23 cellular contexts compared by ENCODE assay signal in genomic region chr1:68918563-68918962, GRCh38.
DNase-seq lines count a peak whose midpoint lies in the region; ATAC-seq, FAIRE-seq and TF ChIP-seq lines count a peak whose summit lies in the region.
"Had no signal": no experiment of that assay in that cellular context is flagged by ENCODE, and none has a peak within 500 bp of the region (broad histone marks: within the 10 kb centered on the region; RNA-seq: fewer than 3 reads in every experiment).

No MANE protein-coding gene starts in this region.

- H3K4me1 Mint-ChIP-seq in chondrocyte (ENCODE audit: low read depth): no peaks in the 10 kb centered on the region
- H3K4me1 Mint-ChIP-seq: T-cell had no signal

- H3K27ac Mint-ChIP-seq in chondrocyte (ENCODE audit: unreplicated experiment): no peak overlapping the region
- H3K27ac Mint-ChIP-seq: CD4-positive, alpha-beta T cell; T-cell had no signal

- H3K27me3 Mint-ChIP-seq in chondrocyte (ENCODE audit: low read depth): no peaks in the 10 kb centered on the region
- H3K27me3 Mint-ChIP-seq: CD4-positive, alpha-beta T cell; T-cell had no signal

- H3K36me3 Mint-ChIP-seq in chondrocyte (ENCODE audit: low read depth): no peaks in the 10 kb centered on the region
- H3K36me3 Mint-ChIP-seq: T-cell had no signal

- FAIRE-seq in RCC 7860 (lab: Jason Lieb, UNC): peak; percentile 93
- FAIRE-seq: HTR-8/SVneo had no signal

- ATAC-seq in GM18861 (IDR thresholded peaks at IDR 0.05; ENCODE audit: unreplicated experiment): peak; percentile 92
- peak; percentile 77 for ATAC-seq in GM21786 (IDR thresholded peaks at IDR 0.05; ENCODE audit: unreplicated experiment)
- ATAC-seq: T-cell had no signal

- no peak overlapping the region for H3K4me3 Mint-ChIP-seq in chondrocyte (ENCODE audit: unreplicated experiment)
- H3K4me3 Mint-ChIP-seq: CD4-positive, alpha-beta T cell; T-cell had no signal

- TF ChIP-seq CTCF in chondrocyte (IDR thresholded peaks at IDR 0.05): no peak

- H3K9me3 Mint-ChIP-seq in chondrocyte (ENCODE audit: low read depth): no peaks in the 10 kb centered on the region

- DNase-seq in RCC 7860 (ENCODE audit: low spot score) (peak; percentile 69), renal cortical epithelial cell (ENCODE audit: low read depth) (peak; percentile 81), foreskin melanocyte (no peak), chondrocyte (ENCODE audit: low spot score) (no peak), NCI-H526 (lab: John Stamatoyannopoulos, UW) (no peak), NCI-H2107 treated with DMSO at 0.1 percent for 48 hours (lab: John Stamatoyannopoulos, UW; ENCODE audit: unreplicated experiment) (no peak)
- DNase-seq: Caco-2; CD4-positive, alpha-beta T cell; DMS153; EL; GF-D8; IMR-90; NCI-H1092 treated with DMSO at 0.1 percent for 48 hours; NCI-H146; NCI-H2029 treated with DMSO at 0.1 percent for 48 hours; NCI-H2171 treated with DMSO at 0.1 percent for 48 hours; NCI-H524 treated with DMSO at 0.1 percent for 48 hours; Peyer's patch; SJCRH30; T-cell had no signal

Comparison
In these comparisons a context has a peak if more than half of its experiments do, and no peak if none do; other contexts are left out.
1. DNase-seq: peak in RCC 7860 (single experiment) and renal cortical epithelial cell (single experiment); none in foreskin melanocyte (single experiment), chondrocyte (single experiment), NCI-H526 (0 of 2) and NCI-H2107 treated with DMSO at 0.1 percent for 48 hours (single experiment).